ENCODE assay signal across 16 cellular contexts in the genomic region with DNA sequence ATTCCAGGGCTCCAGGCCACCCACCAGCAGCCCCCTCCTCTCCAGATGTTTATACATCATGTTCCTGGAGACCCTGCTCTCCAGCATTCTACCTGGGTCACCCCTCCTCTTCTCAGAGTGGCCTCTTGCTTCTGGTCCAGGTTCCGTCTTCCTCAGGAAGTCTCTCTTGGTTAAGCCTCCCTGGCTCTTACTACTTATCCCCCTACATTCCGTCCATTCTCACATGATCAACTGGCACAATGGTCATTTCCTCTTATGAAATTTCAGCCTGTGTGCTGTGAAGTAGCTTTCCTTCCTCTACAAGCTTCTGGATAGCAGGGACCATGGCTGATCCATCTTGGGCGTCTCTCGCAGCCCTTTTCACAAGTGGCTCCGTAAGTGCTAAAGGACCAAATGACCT. TPM values are rescaled to one million over a fixed set of nuclear protein-coding genes. Genes with fewer than 3 reads are reported as not detected.
A peak's percentile ranks its signal among the peaks of the same experiment; 100 is the strongest.
DNase-seq lines count a peak whose midpoint lies in the region; ATAC-seq, FAIRE-seq and TF ChIP-seq lines count a peak whose summit lies in the region.
"Had no signal": no experiment of that assay in that cellular context is flagged by ENCODE, and none has a peak within 500 bp of the region (broad histone marks: within the 10 kb centered on the region; RNA-seq: fewer than 3 reads in every experiment).

No MANE protein-coding gene starts in this region.

- peaks cover 37 to 44% of the 10 kb centered on the region in 2 experiments for H3K4me1 ChIP-seq in trophoblast cell (ENCODE audit: control insufficient read depth in 1 of 2, insufficient read depth in 2 of 2, low read length in 2 of 2)

- H3K18ac ChIP-seq in trophoblast cell (ENCODE audit: low read length) = peak overlapping the region; percentile 86

- H3K4me1 Mint-ChIP-seq in activated T-helper 17 cell treated with anti-CD3 and anti-CD28 coated beads, Interleukin-2, amount 50 U/mL, for 72 hours = peaks cover 8% of the 10 kb centered on the region
- peaks cover 7% of the 10 kb centered on the region for H3K4me1 Mint-ChIP-seq in activated naive CD8-positive, alpha-beta T cell treated with anti-CD3 and anti-CD28 coated beads for 36 hours

- H3K4me3 ChIP-seq in trophoblast cell (ENCODE audit: low read depth, low read length) = no peak overlapping the region
- H3K4me3 ChIP-seq: breast epithelium, upper lobe of left lung had no signal

- H2BK12ac ChIP-seq in trophoblast cell (ENCODE audit: low read length) = peak overlapping the region; percentile 99

- peaks cover 21% of the 10 kb centered on the region for H3K79me2 ChIP-seq in trophoblast cell (ENCODE audit: control insufficient read depth, insufficient read depth, low read length, poor library complexity)

- H3K9me3 ChIP-seq in trophoblast cell (ENCODE audit: insufficient read depth, low read depth, low read length) = no peaks in the 10 kb centered on the region
- H3K9me3 ChIP-seq: BE2C, breast epithelium, upper lobe of left lung had no signal

- H2AK5ac ChIP-seq in trophoblast cell (ENCODE audit: low read length) = peak overlapping the region; percentile 88

- peak overlapping the region; percentile 97 for H4K91ac ChIP-seq in trophoblast cell (ENCODE audit: low read depth, low read length)

- H3K27ac ChIP-seq in trophoblast cell (ENCODE audit: low read depth, low read length) = peak overlapping the region; percentile 81
- H3K27ac ChIP-seq: breast epithelium, upper lobe of left lung had no signal

- H4K12ac ChIP-seq in trophoblast cell (ENCODE audit: low read depth, low read length) = no peak overlapping the region

- no peaks in the 10 kb centered on the region for H3K9me3 Mint-ChIP-seq in activated T-helper 17 cell treated with anti-CD3 and anti-CD28 coated beads, Interleukin-2, amount 50 U/mL, for 72 hours
- no peaks in the 10 kb centered on the region for H3K9me3 Mint-ChIP-seq in activated naive CD8-positive, alpha-beta T cell treated with anti-CD3 and anti-CD28 coated beads for 36 hours

- no peaks in the 10 kb centered on the region for H3K27me3 Mint-ChIP-seq in activated T-helper 17 cell treated with anti-CD3 and anti-CD28 coated beads, Interleukin-2, amount 50 U/mL, for 72 hours
- no peaks in the 10 kb centered on the region for H3K27me3 Mint-ChIP-seq in activated naive CD8-positive, alpha-beta T cell treated with anti-CD3 and anti-CD28 coated beads for 36 hours

- TF ChIP-seq POLR2A in H54 (IDR thresholded peaks at IDR 0.05; ENCODE audit: low read depth, low read length) = no peak

- H3K27ac Mint-ChIP-seq in activated T-helper 17 cell treated with anti-CD3 and anti-CD28 coated beads, Interleukin-2, amount 50 U/mL, for 72 hours = peak overlapping the region; percentile 85
- H3K27ac Mint-ChIP-seq in activated naive CD8-positive, alpha-beta T cell treated with anti-CD3 and anti-CD28 coated beads for 36 hours = no peak overlapping the region

- H3K27me3 ChIP-seq in trophoblast cell (ENCODE audit: insufficient read depth, low read length) = no peaks in the 10 kb centered on the region
- H3K27me3 ChIP-seq: BE2C, breast epithelium, upper lobe of left lung had no signal

- H2BK5ac ChIP-seq in trophoblast cell (ENCODE audit: low read depth, low read length, poor library complexity) = peak overlapping the region; percentile 92

- H3K9ac ChIP-seq in trophoblast cell (ENCODE audit: low read length) = no peak overlapping the region

- ATAC-seq in activated T-helper 17 cell treated with anti-CD3 and anti-CD28 coated beads, Interleukin-2, amount 50 U/mL, for 72 hours (replicated peaks) = no peak
- ATAC-seq: activated CD4-positive, CD25-positive, alpha-beta regulatory T cell treated with anti-CD3 and anti-CD28 coated beads, Interleukin-2, amount 50 U/mL, for 24 hours had no signal

- H2BK120ac ChIP-seq in trophoblast cell (ENCODE audit: insufficient read depth, low read length, poor library complexity) = peak overlapping the region; percentile 98

- H3K4ac ChIP-seq in trophoblast cell (ENCODE audit: low read depth, low read length) = peak overlapping the region; percentile 76

- H3K14ac ChIP-seq in trophoblast cell (ENCODE audit: low read length) = peak overlapping the region; percentile 93

- peaks cover 61% of the 10 kb centered on the region for H3K79me1 ChIP-seq in trophoblast cell (ENCODE audit: low read length)

- no CpG with 5 or more reads among the region's 5 CpGs for WGBS in trophoblast cell (ENCODE audit: extremely low coverage, insufficient coverage, insufficient read length)

- H4K8ac ChIP-seq in trophoblast cell (ENCODE audit: low read depth, low read length) = peak overlapping the region; percentile 74

- FAIRE-seq in H54 (lab: Jason Lieb, UNC) = no peak

- DNase-seq in EL = peak; percentile 45
- peak; percentile 31 for DNase-seq in hepatic stellate cell (ENCODE audit: low spot score)
- DNase-seq in trophoblast cell = no peak
- DNase-seq in H54 (ENCODE audit: insufficient read length, low spot score) = no peak
- no peak for DNase-seq in stimulated activated CD4-positive, alpha-beta T cell treated with anti-CD3 and anti-CD28 coated beads, Interleukin-1b, Interleukin-23, amount 100 ng/mL, for 48 hours
- DNase-seq in activated naive CD8-positive, alpha-beta T cell treated with anti-CD3 and anti-CD28 coated beads for 36 hours = no peak
- no peak for DNase-seq in NCI-H2081 (lab: John Stamatoyannopoulos, UW)
- DNase-seq: activated naive CD4-positive, alpha-beta T cell treated with Interleukin-2 at 50 U/mL for 16 hours; DMS 273 treated with DMSO at 0.1 percent for 48 hours; effector CD4-positive, alpha-beta T cell; stimulated activated CD4-positive, alpha-beta T cell treated with anti-CD3 and anti-CD28 coated beads, Interleukin-4, amount 100 ng/mL, for 1 hour had no signal

- no peak overlapping the region for H3K23ac ChIP-seq in trophoblast cell (ENCODE audit: low read length)

- H3K36me3 Mint-ChIP-seq in activated T-helper 17 cell treated with anti-CD3 and anti-CD28 coated beads, Interleukin-2, amount 50 U/mL, for 72 hours (ENCODE audit: low read depth) = no peaks in the 10 kb centered on the region
- H3K36me3 Mint-ChIP-seq in activated naive CD8-positive, alpha-beta T cell treated with anti-CD3 and anti-CD28 coated beads for 36 hours = no peaks in the 10 kb centered on the region

- peak overlapping the region; percentile 20 for H3K4me2 ChIP-seq in trophoblast cell (ENCODE audit: low read length)

- H3K36me3 ChIP-seq in trophoblast cell (ENCODE audit: control insufficient read depth in 1 of 2, insufficient read depth in 2 of 2, low read length in 2 of 2) = no peaks in the 10 kb centered on the region
- H3K36me3 ChIP-seq: BE2C, breast epithelium, upper lobe of left lung had no signal

- H2AFZ ChIP-seq in trophoblast cell (ENCODE audit: insufficient read depth, low read length, poor library complexity) = no peak overlapping the region

- no peak overlapping the region for H3K4me3 Mint-ChIP-seq in activated T-helper 17 cell treated with anti-CD3 and anti-CD28 coated beads, Interleukin-2, amount 50 U/mL, for 72 hours
- H3K4me3 Mint-ChIP-seq in activated naive CD8-positive, alpha-beta T cell treated with anti-CD3 and anti-CD28 coated beads for 36 hours = no peak overlapping the region

RNA-seq across cellular contexts. Expression of a gene that starts 33.9 kb away (rescaled TPM):
- 100 to 1,000 TPM; 101 TPM for total RNA-seq in activated T-helper 17 cell treated with anti-CD3 and anti-CD28 coated beads, Interleukin-2, amount 50 U/mL, for 72 hours
- 278 and 279 TPM in 2 replicates for polyA plus RNA-seq in trophoblast cell (2013)
- 1 to 10 TPM; 5.3 to 6.4 TPM for total RNA-seq in activated naive CD8-positive, alpha-beta T cell treated with anti-CD3 and anti-CD28 coated beads for 36 hours

Comparison
In these comparisons a context has a peak if more than half of its experiments do, and no peak if none do; other contexts are left out.
1. DNase-seq: peak in EL (single experiment) and hepatic stellate cell (single experiment); none in trophoblast cell (0 of 2), H54 (single experiment), stimulated activated CD4-positive, alpha-beta T cell treated with anti-CD3 and anti-CD28 coated beads, Interleukin-1b, Interleukin-23, amount 100 ng/mL, for 48 hours (single experiment), activated naive CD8-positive, alpha-beta T cell treated with anti-CD3 and anti-CD28 coated beads for 36 hours (single experiment) and NCI-H2081 (0 of 2).
2. RNA of a gene that starts 33.9 kb away (total RNA-seq): 101 TPM in activated T-helper 17 cell treated with anti-CD3 and anti-CD28 coated beads, Interleukin-2, amount 50 U/mL, for 72 hours; 5.3 to 6.4 TPM in activated naive CD8-positive, alpha-beta T cell treated with anti-CD3 and anti-CD28 coated beads for 36 hours; every median in the first group is over 10 times any median in the second.